8 cellular contexts compared by ENCODE assay signal in the genomic region with DNA sequence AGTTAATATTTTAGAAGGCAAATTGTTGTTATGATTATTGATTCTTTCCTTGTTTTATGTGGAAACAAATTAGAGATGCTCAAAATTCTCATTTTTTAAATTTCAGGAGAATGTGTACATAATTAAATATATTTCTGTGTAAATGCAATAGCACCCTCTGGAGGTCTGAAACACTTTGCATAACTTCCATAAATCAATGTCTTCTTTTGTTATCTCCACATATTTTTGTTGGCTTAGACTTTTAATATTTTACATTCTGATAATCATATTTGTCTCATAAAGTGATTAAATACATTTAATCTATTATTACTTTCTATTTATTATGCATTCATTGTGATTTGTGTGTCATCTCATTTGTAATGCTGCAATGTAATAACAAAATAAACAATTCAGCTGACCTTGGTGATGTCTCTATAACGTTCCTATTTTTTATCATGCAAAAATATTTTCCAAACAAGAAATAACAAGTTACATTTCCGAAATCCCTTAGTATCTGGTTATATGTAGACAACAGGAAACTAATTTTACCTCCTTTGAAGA.
DNase-seq lines count a peak whose midpoint lies in the region; ATAC-seq, FAIRE-seq and TF ChIP-seq lines count a peak whose summit lies in the region.

No MANE protein-coding gene starts in this region.

- no peak overlapping the region for H3K4me3 ChIP-seq in A673 (ENCODE audit: low read depth, low read length, poor library complexity, severe bottlenecking)
- H3K4me3 ChIP-seq in SJCRH30 = peak overlapping the region; percentile 14

- peaks cover 5% of the 10 kb centered on the region for H3K4me1 ChIP-seq in A673 (ENCODE audit: insufficient read depth, low read length, poor library complexity, severe bottlenecking)
- peaks cover 12% of the 10 kb centered on the region; the same call in 1 of the 2 replicates for H3K4me1 ChIP-seq in SJCRH30

- H3K9me3 ChIP-seq in A673 (ENCODE audit: low read depth, low read length, poor library complexity, severe bottlenecking) (no peaks in the 10 kb centered on the region), SJCRH30 (replicated peaks) (no peaks in the 10 kb centered on the region)

- intact Hi-C loops in A673 (cut with micrococcal nuclease; ENCODE audit: unreplicated experiment) = loop anchor here (5.0 to 10.0 kb wide), 3 partner anchors 127 to 1678 kb away; no protein-coding TSS in a partner anchor

- FAIRE-seq in H54 (lab: Jason Lieb, UNC) = peak; percentile 43

- no peak overlapping the region for H3K27ac ChIP-seq in A673 (ENCODE audit: low read depth, low read length, poor library complexity, severe bottlenecking)
- H3K27ac ChIP-seq in SJCRH30 = peak overlapping the region; percentile 66

- TF ChIP-seq CTCF in A673 (conservative IDR thresholded peaks at IDR 0.05; ENCODE audit: low read depth, low read length) = peak; percentile 67

- ATAC-seq in HG02973 (IDR thresholded peaks at IDR 0.05; ENCODE audit: unreplicated experiment) (no peak), HG02623 (IDR thresholded peaks at IDR 0.05; ENCODE audit: unreplicated experiment) (no peak)

- CTCF ChIA-PET in A673 (lab: Charles Lee) = no interaction called here

- POLR2A ChIA-PET in A673 (lab: Charles Lee; ENCODE audit: low non-redundant PET) = no interaction called here

- DNase-seq in A673 (ENCODE audit: low spot score) = peak; percentile 54
- no peak for DNase-seq in H54 (ENCODE audit: insufficient read length, low spot score)
- DNase-seq in SJCRH30 = peak in 1 of 2 experiments; percentile 51
- peak; percentile 25 for DNase-seq in glomerular visceral epithelial cell (ENCODE audit: extremely low spot score)
- no peak for DNase-seq in NCI-H187 treated with DMSO at 0.1 percent for 48 hours (lab: John Stamatoyannopoulos, UW)
- DNase-seq in activated CD4-positive, alpha-beta T cell treated with anti-CD3 and anti-CD28 coated beads, Interleukin-2, amount 50 U/mL, for 1 hour = no peak

- TF ChIP-seq POLR2A in H54 (IDR thresholded peaks at IDR 0.05; ENCODE audit: low read depth, low read length) = no peak

- BruUV-seq in A673 (replicated peaks; lab: Mats Ljungman, UMichigan) = no TSS peak

- H3K27me3 ChIP-seq in A673 (replicated peaks; ENCODE audit: insufficient read depth, low read depth, low read length, poor library complexity) = no peaks in the 10 kb centered on the region
- H3K27me3 ChIP-seq in SJCRH30 = no peaks in the 10 kb centered on the region

- no peaks in the 10 kb centered on the region for H3K36me3 ChIP-seq in A673 (ENCODE audit: insufficient read depth, low read length, poor library complexity, severe bottlenecking)
- H3K36me3 ChIP-seq in SJCRH30 = no peaks in the 10 kb centered on the region

Comparison
In these comparisons a context has a peak if more than half of its experiments do, and no peak if none do; other contexts are left out.
1. DNase-seq: peak in A673 (single experiment) and glomerular visceral epithelial cell (single experiment); none in H54 (single experiment), NCI-H187 treated with DMSO at 0.1 percent for 48 hours (single experiment) and activated CD4-positive, alpha-beta T cell treated with anti-CD3 and anti-CD28 coated beads, Interleukin-2, amount 50 U/mL, for 1 hour (single experiment).